ENCODE assay signal across 23 cellular contexts in genomic region chr2:16288371-16289112, GRCh38.
"Had no signal": no experiment of that assay in that cellular context is flagged by ENCODE, and none has a peak within 500 bp of the region (broad histone marks: within the 10 kb centered on the region; RNA-seq: fewer than 3 reads in every experiment).

No MANE protein-coding gene starts in this region.

- ATAC-seq: heart right ventricle; left ventricle myocardium superior; lower lobe of right lung; naive thymus-derived CD8-positive, alpha-beta T cell; psoas muscle; right cardiac atrium; stimulated activated memory B cell treated with anti-CD40 and anti-IgM and Interleukin-4, amounts not matched to agents 10 μg/mL and 1 μg/mL and 100 μg/mL, for 72 hours; stimulated activated naive CD8-positive, alpha-beta T cell treated with anti-CD3 and anti-CD28 coated beads, Interleukin-15, Interleukin-2, amounts not matched to agents 100 U/mL and 50 U/mL, for 24 hours had no signal

- DNase-seq: dermis blood vessel endothelial cell; effector memory CD4-positive, alpha-beta T cell; esophagus squamous epithelium; foreskin melanocyte; glutamatergic neuron; heart right ventricle; hypothalamus; immature natural killer cell; left ventricle myocardium superior; lower lobe of right lung; naive thymus-derived CD8-positive, alpha-beta T cell; nephron progenitor cell; nucleus accumbens; posterior cingulate gyrus; psoas muscle; right cardiac atrium; sigmoid colon; stimulated activated CD4-positive, alpha-beta T cell treated with anti-CD3 and anti-CD28 coated beads, Interleukin-4, amount 100 ng/mL, for 4 hours; stimulated activated naive CD8-positive, alpha-beta T cell treated with anti-CD3 and anti-CD28 coated beads, Interleukin-15, Interleukin-2, amounts not matched to agents 100 U/mL and 50 U/mL, for 24 hours; substantia nigra; testis; tibial artery had no signal
